Comparison of ENCODE assay signal across 18 cellular contexts in the genomic region with DNA sequence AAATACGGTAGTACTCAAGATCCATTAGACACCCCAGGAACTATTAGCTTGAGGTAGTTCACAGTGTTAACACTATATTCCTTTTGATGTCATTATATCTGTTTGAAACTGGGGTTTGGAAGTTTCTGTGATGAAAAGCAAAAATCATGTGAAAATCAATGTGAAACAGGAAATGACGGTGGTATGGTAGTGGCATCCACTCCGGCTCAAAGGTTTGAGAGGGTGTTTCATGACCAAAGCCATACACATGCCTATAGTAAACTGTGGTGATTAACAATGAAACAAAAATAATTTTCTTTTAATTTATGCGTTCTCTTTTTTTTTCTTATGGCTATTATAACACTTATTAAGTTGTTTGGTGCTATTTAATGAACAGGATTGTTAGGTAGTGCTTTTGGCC.
"Had no signal": no experiment of that assay in that cellular context is flagged by ENCODE, and none has a peak within 500 bp of the region (broad histone marks: within the 10 kb centered on the region; RNA-seq: fewer than 3 reads in every experiment).

No MANE protein-coding gene starts in this region.

- H3K4me3 ChIP-seq: esophagus muscularis mucosa, mucosa of descending colon, thyroid gland had no signal

- H3K27ac Mint-ChIP-seq: activated T-helper 1 cell treated with anti-CD3 and anti-CD28 coated beads, Interleukin-12 subunit alpha, Interleukin-12 subunit beta, Interleukin-2, Interleukin-4 antibody, amounts not matched to agents 30 ng/mL and 10 ng/mL and 1 ng/mL, durations not matched to agents 14 hours and 24 hours and 36 hours; memory B cell; natural killer cell had no signal

- H3K4me1 Mint-ChIP-seq: memory B cell had no signal

- DNase-seq: activated CD4-positive, alpha-beta T cell treated with anti-CD3 and anti-CD28 coated beads, Interleukin-2, amount 50 U/mL, for 48 hours; activated CD4-positive, CD25-positive, alpha-beta regulatory T cell treated with anti-CD3 and anti-CD28 coated beads, Interleukin-2, amount 50 U/mL, for 72 hours; activated CD8-positive, alpha-beta memory T cell treated with anti-CD3 and anti-CD28 coated beads, Interleukin-2, amount 50 U/mL, for 48 hours; activated naive CD4-positive, alpha-beta T cell treated with Interleukin-2 at 50 U/mL for 16 hours; anterior cingulate cortex; cortex of kidney; effector CD4-positive, alpha-beta T cell; kidney glomerular epithelial cell; left ventricle myocardium superior; mucosa of descending colon; natural killer cell; retina; stimulated activated CD4-positive, alpha-beta T cell treated with anti-CD3 and anti-CD28 coated beads, Interleukin-12 subunit alpha, Interleukin-12 subunit beta, amount 100 ng/mL, for 4 hours; stimulated activated CD4-positive, alpha-beta T cell treated with anti-CD3 and anti-CD28 coated beads, Interleukin-2, amount 100 ng/mL, for 24 hours; thyroid gland had no signal

- H3K36me3 Mint-ChIP-seq: memory B cell had no signal

- H3K9me3 ChIP-seq: mucosa of descending colon, thyroid gland had no signal

- H3K27ac ChIP-seq: esophagus muscularis mucosa, thyroid gland had no signal

- H3K36me3 ChIP-seq: esophagus muscularis mucosa, thyroid gland had no signal

- H3K27me3 ChIP-seq: esophagus muscularis mucosa, thyroid gland had no signal

- H3K4me1 ChIP-seq: esophagus muscularis mucosa, thyroid gland had no signal

- ATAC-seq: left ventricle myocardium superior, mucosa of descending colon had no signal

- H3K4me3 Mint-ChIP-seq: activated T-helper 1 cell treated with anti-CD3 and anti-CD28 coated beads, Interleukin-12 subunit alpha, Interleukin-12 subunit beta, Interleukin-2, Interleukin-4 antibody, amounts not matched to agents 30 ng/mL and 10 ng/mL and 1 ng/mL, durations not matched to agents 14 hours and 24 hours and 36 hours; memory B cell; natural killer cell had no signal
